In genomic region chr1:224591326-224591725, GRCh38 we compare ENCODE assay signal across 19 cellular contexts. TPM values are rescaled to one million over a fixed set of nuclear protein-coding genes. Genes with fewer than 3 reads are reported as not detected.
DNase-seq lines count a peak whose midpoint lies in the region; ATAC-seq, FAIRE-seq and TF ChIP-seq lines count a peak whose summit lies in the region.
"Had no signal": no experiment of that assay in that cellular context is flagged by ENCODE, and none has a peak within 500 bp of the region (broad histone marks: within the 10 kb centered on the region; RNA-seq: fewer than 3 reads in every experiment).

No MANE protein-coding gene starts in this region.

- intact Hi-C loops in body of pancreas (cut with DNase I): no loop called here

- TF ChIP-seq CTCF in keratinocyte (optimal IDR thresholded peaks at IDR 0.05 in 1 of 3, IDR thresholded peaks at IDR 0.05 in 1 of 3, conservative IDR thresholded peaks at IDR 0.05 in 1 of 3; ENCODE audit: extremely low read depth in 1 of 3, insufficient read depth in 2 of 3, low read length in 3 of 3) (no peak), D721Med (IDR thresholded peaks at IDR 0.05; ENCODE audit: insufficient read depth, missing control alignments) (no peak), body of pancreas (IDR thresholded peaks at IDR 0.05) (no peak)

- FAIRE-seq in keratinocyte (lab: Jason Lieb, UNC): peak; percentile 41
- no peak for FAIRE-seq in D721Med (lab: Jason Lieb, UNC)
- FAIRE-seq: A204.1, G401.6, GM12891, HepG2 had no signal

- H3K4me1 ChIP-seq in keratinocyte (ENCODE audit: control insufficient read depth, extremely low read depth, insufficient read depth, low read length) (peaks cover 11% of the 10 kb centered on the region), body of pancreas (no peaks in the 10 kb centered on the region)
- H3K4me1 ChIP-seq: HAP-1 had no signal

- 87 to 100% methylated on average over 1 of the region's 1 CpG for WGBS in body of pancreas, 2 donors

- no peak overlapping the region for H3K27ac ChIP-seq in keratinocyte (ENCODE audit: control insufficient read depth, insufficient read depth, low read length)
- no peak overlapping the region for H3K27ac ChIP-seq in body of pancreas
- H3K27ac ChIP-seq: GM23248 had no signal

- H3K79me2 ChIP-seq in keratinocyte (ENCODE audit: control insufficient read depth, insufficient read depth, low read length): no peaks in the 10 kb centered on the region

- no peak overlapping the region for H3K9ac ChIP-seq in keratinocyte (ENCODE audit: control insufficient read depth, extremely low read depth, insufficient read depth, low read length)
- H3K9ac ChIP-seq: GM23248 had no signal

- H3K9me3 ChIP-seq in keratinocyte (ENCODE audit: control insufficient read depth, low read depth, low read length) (no peaks in the 10 kb centered on the region), body of pancreas (no peaks in the 10 kb centered on the region)
- H3K9me3 ChIP-seq: BE2C, HAP-1 had no signal

- no peak overlapping the region for H3K4me2 ChIP-seq in keratinocyte (ENCODE audit: control insufficient read depth, extremely low read depth, insufficient read depth, low read depth, low read length)

- H3K27me3 ChIP-seq in keratinocyte (ENCODE audit: control insufficient read depth, extremely low read depth, insufficient read depth, low read length) (no peaks in the 10 kb centered on the region), body of pancreas (no peaks in the 10 kb centered on the region)
- H3K27me3 ChIP-seq: BE2C had no signal

- DNase-seq in M059J (ENCODE audit: low read depth) (peak; percentile 13), astrocyte of the hippocampus (ENCODE audit: low read depth, low spot score) (peak; percentile 52), keratinocyte (ENCODE audit: low read depth, low spot score) (no peak), D721Med (ENCODE audit: insufficient read length, low spot score) (no peak), body of pancreas (no peak)
- no peak for DNase-seq in stimulated activated CD4-positive, alpha-beta T cell treated with anti-CD3 and anti-CD28 coated beads, Interleukin-4, amount 100 ng/mL, for 1 hour
- DNase-seq: ACHN; BE2C; C1 segment of cervical spinal cord; CD4-positive, CD25-positive, alpha-beta regulatory T cell; CD8-positive, alpha-beta memory T cell; COR-L47; GM23248 had no signal

- no peaks in the 10 kb centered on the region for H3K36me3 ChIP-seq in keratinocyte (ENCODE audit: control insufficient read depth in 2 of 2, extremely low read depth in 1 of 2, insufficient read depth in 2 of 2, low read length in 2 of 2)
- H3K36me3 ChIP-seq in body of pancreas (replicated peaks in 1 of 2; ENCODE audit: insufficient read depth in 1 of 2, low read depth in 2 of 2): no peaks in the 10 kb centered on the region
- H3K36me3 ChIP-seq: BE2C, HAP-1 had no signal

- H2AFZ ChIP-seq in keratinocyte (ENCODE audit: control insufficient read depth, low read length): no peak overlapping the region
- H2AFZ ChIP-seq: GM23248 had no signal

- H4K20me1 ChIP-seq in keratinocyte (ENCODE audit: control insufficient read depth, extremely low read depth, insufficient read depth, low read length): no peaks in the 10 kb centered on the region

- no peaks in the 10 kb centered on the region for H3K9me1 ChIP-seq in keratinocyte (ENCODE audit: control insufficient read depth, extremely low read depth, insufficient read depth, low read length)

- TF ChIP-seq POLR2A in body of pancreas (IDR thresholded peaks at IDR 0.05): no peak

- ATAC-seq in HG03196 (IDR thresholded peaks at IDR 0.05; ENCODE audit: unreplicated experiment) (no peak), body of pancreas (no peak)
- ATAC-seq: HepG2 had no signal

- H3K4me3 ChIP-seq in keratinocyte (ENCODE audit: control insufficient read depth in 2 of 3, extremely low read depth in 1 of 3, insufficient read depth in 2 of 3, low read depth in 1 of 3, low read length in 3 of 3) (no peak overlapping the region), body of pancreas (no peak overlapping the region)
- H3K4me3 ChIP-seq: GM23248, HAP-1 had no signal

- dilution Hi-C loops in keratinocyte (cut with MboI; ENCODE audit: extremely low pct_ligation_motif_present, low sequenced_read_pairs): no loop called here

RNA-seq across cellular contexts. Expression of gene CNIH3, which starts 24.8 kb away (rescaled TPM):
- 21.4 and 23.5 TPM in 2 replicates for total RNA-seq in M059J (2014; rRNA removed; shearing (Covaris generic))
- 0.71 to 1.5 TPM (median 0.81 TPM) in 3 replicates for polyA plus RNA-seq in keratinocyte
- not detected for polyA plus RNA-seq in keratinocyte (2011; ENCODE audit: low read depth)
- 0.57 and 0.65 TPM in 2 replicates for polyA plus RNA-seq in keratinocyte (2011; cell fraction: cytosol; rRNA removed)
- 0.70 and 0.88 TPM in 2 replicates for polyA plus RNA-seq in keratinocyte (2011; cell fraction: nucleus; rRNA removed)
- 1.2 and 1.5 TPM in 2 replicates for polyA plus RNA-seq in keratinocyte (2012; ENCODE audit: low replicate concordance)
- 1.7 to 4.0 TPM (median 2.6 TPM) in 3 replicates for polyA minus RNA-seq in keratinocyte
- not detected for polyA minus RNA-seq in keratinocyte (2011; cell fraction: cytosol; rRNA and poly(A)+ RNA removed)
- polyA minus RNA-seq in keratinocyte (2011; cell fraction: nucleus; rRNA and poly(A)+ RNA removed): 0.95 and 2.8 TPM in 2 replicates
- 10 to 100 TPM in 1 of 2 donors, 1 to 10 TPM in 1; 7.9 to 15.3 TPM for total RNA-seq in body of pancreas

Comparison
In these comparisons a context has a peak if more than half of its experiments do, and no peak if none do; other contexts are left out.
1. DNase-seq: peak in M059J (single experiment) and astrocyte of the hippocampus (single experiment); none in keratinocyte (single experiment), stimulated activated CD4-positive, alpha-beta T cell treated with anti-CD3 and anti-CD28 coated beads, Interleukin-4, amount 100 ng/mL, for 1 hour (single experiment), D721Med (single experiment) and body of pancreas (0 of 4).